8 cellular contexts compared by ENCODE assay signal in genomic region chr4:163332526-163333405, GRCh38. TPM values are rescaled to one million over a fixed set of nuclear protein-coding genes. Genes with fewer than 3 reads are reported as not detected.
DNase-seq lines count a peak whose midpoint lies in the region; ATAC-seq and TF ChIP-seq lines count a peak whose summit lies in the region.

NPY1R (minus strand) TSS chr4:163332596; CDS start chr4:163326554, 6,042 bp downstream.

- CTCF ChIA-PET in A673 (lab: Charles Lee): interaction anchor here (0.5 to 1.5 kb wide), 11 partner anchors 90 to 1191 kb away, joined by 3 to 5 read pairs (median 4); no protein-coding TSS in a partner anchor
- CTCF ChIA-PET in activated CD4-positive, alpha-beta T cell treated with anti-CD3 and anti-CD28 coated beads, Interleukin-2, amount 10 ng/mL, durations not matched to agents 7 days and 5 days (lab: Charles Lee): interaction anchor here (0.7 kb wide), 1 partner anchor 11 kb away, joined by 3 read pairs; no protein-coding TSS in a partner anchor

- H3K27me3 Mint-ChIP-seq in activated CD4-positive, alpha-beta T cell treated with anti-CD3 and anti-CD28 coated beads, Interleukin-2, amount 10 ng/mL, durations not matched to agents 7 days and 5 days: peaks cover 49% of the 10 kb centered on the region

- POLR2A ChIA-PET in A673 (lab: Charles Lee; ENCODE audit: low non-redundant PET): no interaction called here
- POLR2A ChIA-PET in activated CD4-positive, alpha-beta T cell treated with anti-CD3 and anti-CD28 coated beads, Interleukin-2, amount 10 ng/mL, durations not matched to agents 7 days and 5 days (lab: Charles Lee): no interaction called here

- intact Hi-C loops in A673 (cut with micrococcal nuclease; ENCODE audit: unreplicated experiment): loop anchor here (1.0 to 5.0 kb wide), 7 partner anchors 115 to 838 kb away; partner anchors contain the start of genes NAF1 and TMA16

- H3K9me3 ChIP-seq in A673 (ENCODE audit: low read depth, low read length, poor library complexity, severe bottlenecking) (no peaks in the 10 kb centered on the region), mesodermal cell (ENCODE audit: control insufficient read depth, low read length) (no peaks in the 10 kb centered on the region), subcutaneous abdominal adipose tissue (ENCODE audit: control insufficient read depth in 5 of 5, low read length in 5 of 5) (no peaks in the 10 kb centered on the region)

- TF ChIP-seq POLR2A in erythroblast (IDR thresholded peaks at IDR 0.05; ENCODE audit: low read length): no peak

- ATAC-seq in GM18498 (IDR thresholded peaks at IDR 0.05; ENCODE audit: unreplicated experiment): peak; percentile 92
- ATAC-seq in HG02884 (IDR thresholded peaks at IDR 0.05; ENCODE audit: unreplicated experiment): peak; percentile 90

- DNase-seq in A673 (ENCODE audit: low spot score) (peak; percentile 91), NCI-H2081 treated with DMSO at 0.1 percent for 48 hours (lab: John Stamatoyannopoulos, UW) (peak; percentile 35), erythroblast (lab: John Stamatoyannopoulos, UW) (peak; percentile 72 to 76)
- peak; percentile 35 for DNase-seq in activated CD4-positive, alpha-beta T cell treated with anti-CD3 and anti-CD28 coated beads, Interleukin-2, amount 10 ng/mL, durations not matched to agents 7 days and 5 days

- no peaks in the 10 kb centered on the region for H3K36me3 Mint-ChIP-seq in activated CD4-positive, alpha-beta T cell treated with anti-CD3 and anti-CD28 coated beads, Interleukin-2, amount 10 ng/mL, durations not matched to agents 7 days and 5 days (ENCODE audit: low read depth)

- peaks cover 9% of the 10 kb centered on the region for H3K4me1 ChIP-seq in A673 (ENCODE audit: insufficient read depth, low read length, poor library complexity, severe bottlenecking)
- no peaks in the 10 kb centered on the region for H3K4me1 ChIP-seq in mesodermal cell (ENCODE audit: control insufficient read depth, insufficient read depth, low read length, poor library complexity, severe bottlenecking)
- H3K4me1 ChIP-seq in subcutaneous abdominal adipose tissue (ENCODE audit: control insufficient read depth in 5 of 5, insufficient read depth in 5 of 5, low read length in 5 of 5): peaks cover 3 to 45% (median 28%) of the 10 kb centered on the region in 5 donors

- H3K4me1 Mint-ChIP-seq in activated CD4-positive, alpha-beta T cell treated with anti-CD3 and anti-CD28 coated beads, Interleukin-2, amount 10 ng/mL, durations not matched to agents 7 days and 5 days: peaks cover 13% of the 10 kb centered on the region

- H3K36me3 ChIP-seq in A673 (ENCODE audit: insufficient read depth, low read length, poor library complexity, severe bottlenecking) (no peaks in the 10 kb centered on the region), mesodermal cell (ENCODE audit: control insufficient read depth, insufficient read depth, low read length) (no peaks in the 10 kb centered on the region), subcutaneous abdominal adipose tissue (ENCODE audit: control insufficient read depth in 5 of 5, insufficient read depth in 5 of 5, low read length in 5 of 5) (no peaks in the 10 kb centered on the region)

- peak within 1 kb of the TSS; percentile 68 to 82 (median 72) for H3K9ac ChIP-seq in subcutaneous abdominal adipose tissue (ENCODE audit: low read length in 5 of 5)

- H3K9me3 Mint-ChIP-seq in activated CD4-positive, alpha-beta T cell treated with anti-CD3 and anti-CD28 coated beads, Interleukin-2, amount 10 ng/mL, durations not matched to agents 7 days and 5 days: no peaks in the 10 kb centered on the region

- TF ChIP-seq CTCF in A673 (conservative IDR thresholded peaks at IDR 0.05; ENCODE audit: low read depth, low read length): peak; percentile 83

- H3K27ac Mint-ChIP-seq in activated CD4-positive, alpha-beta T cell treated with anti-CD3 and anti-CD28 coated beads, Interleukin-2, amount 10 ng/mL, durations not matched to agents 7 days and 5 days: no peak within 1 kb of the TSS

- peak within 1 kb of the TSS; percentile 75 for H3K4me3 ChIP-seq in A673 (ENCODE audit: low read depth, low read length, poor library complexity, severe bottlenecking)
- peak within 1 kb of the TSS; percentile 54 for H3K4me3 ChIP-seq in mesodermal cell (ENCODE audit: extremely low read depth, insufficient read depth, low read length, poor library complexity, severe bottlenecking)
- H3K4me3 ChIP-seq in subcutaneous abdominal adipose tissue (ENCODE audit: low read depth in 1 of 5, low read length in 5 of 5): peak within 1 kb of the TSS; percentile 74 to 94 (median 80)

- H3K4me3 Mint-ChIP-seq in activated CD4-positive, alpha-beta T cell treated with anti-CD3 and anti-CD28 coated beads, Interleukin-2, amount 10 ng/mL, durations not matched to agents 7 days and 5 days: peak within 1 kb of the TSS; percentile 53

- BruUV-seq in A673 (replicated peaks; lab: Mats Ljungman, UMichigan): TSS peak; percentile 89

- H3K27ac ChIP-seq in A673 (ENCODE audit: low read depth, low read length, poor library complexity, severe bottlenecking): peak within 1 kb of the TSS; percentile 76
- peak within 1 kb of the TSS; percentile 45 for H3K27ac ChIP-seq in mesodermal cell (ENCODE audit: low read depth, low read length, severe bottlenecking)
- H3K27ac ChIP-seq in subcutaneous abdominal adipose tissue (ENCODE audit: low read depth, low read length): peak within 1 kb of the TSS; percentile 81

- H3K27me3 ChIP-seq in A673 (replicated peaks; ENCODE audit: insufficient read depth, low read depth, low read length, poor library complexity) (no peaks in the 10 kb centered on the region), subcutaneous abdominal adipose tissue (ENCODE audit: control insufficient read depth in 5 of 5, insufficient read depth in 4 of 5, low read length in 5 of 5) (peaks cover 0 to 5% (median 0%) of the 10 kb centered on the region in 5 donors)

- 9 to 10% methylated on average over 16 to 25 of the region's 36 CpGs for WGBS in mesodermal cell (ENCODE audit: insufficient coverage in 2 of 2), 2 experiments

RNA-seq across cellular contexts. Expression of gene NPY1R, which starts in this region (rescaled TPM):
- total RNA-seq in A673 (2021): 59.8 and 64.4 TPM in 2 replicates
- total RNA-seq in activated CD4-positive, alpha-beta T cell treated with anti-CD3 and anti-CD28 coated beads, Interleukin-2, amount 10 ng/mL, durations not matched to agents 7 days and 5 days: not detected
- polyA plus RNA-seq in mesodermal cell (2013, experiment 1 of 2): 10.4 TPM
- 8.7 TPM for polyA plus RNA-seq in mesodermal cell (2013, experiment 2 of 2)

Comparison
In these comparisons a context has a peak if more than half of its experiments do, and no peak if none do; other contexts are left out.
1. Peak in every context shown above with its lines: DNase-seq, ATAC-seq, H3K4me3 ChIP-seq and H3K27ac ChIP-seq.
2. RNA of gene NPY1R (total RNA-seq): 59.8 to 64.4 TPM in A673; not detected in activated CD4-positive, alpha-beta T cell treated with anti-CD3 and anti-CD28 coated beads, Interleukin-2, amount 10 ng/mL, durations not matched to agents 7 days and 5 days; every median in the first group is over 10 times any median in the second.
3. Peak in DNase-seq in activated CD4-positive, alpha-beta T cell treated with anti-CD3 and anti-CD28 coated beads, Interleukin-2, amount 10 ng/mL, durations not matched to agents 7 days and 5 days; RNA of the gene not detected or under 1 TPM.
4. DNase-seq: peak in every context shown above with its lines; median percentile 91 in A673; 74 in erythroblast; 35 in NCI-H2081 treated with DMSO at 0.1 percent for 48 hours; 35 in activated CD4-positive, alpha-beta T cell treated with anti-CD3 and anti-CD28 coated beads, Interleukin-2, amount 10 ng/mL, durations not matched to agents 7 days and 5 days.